Comparison of ENCODE assay signal across 1 cellular context in the genomic region with DNA sequence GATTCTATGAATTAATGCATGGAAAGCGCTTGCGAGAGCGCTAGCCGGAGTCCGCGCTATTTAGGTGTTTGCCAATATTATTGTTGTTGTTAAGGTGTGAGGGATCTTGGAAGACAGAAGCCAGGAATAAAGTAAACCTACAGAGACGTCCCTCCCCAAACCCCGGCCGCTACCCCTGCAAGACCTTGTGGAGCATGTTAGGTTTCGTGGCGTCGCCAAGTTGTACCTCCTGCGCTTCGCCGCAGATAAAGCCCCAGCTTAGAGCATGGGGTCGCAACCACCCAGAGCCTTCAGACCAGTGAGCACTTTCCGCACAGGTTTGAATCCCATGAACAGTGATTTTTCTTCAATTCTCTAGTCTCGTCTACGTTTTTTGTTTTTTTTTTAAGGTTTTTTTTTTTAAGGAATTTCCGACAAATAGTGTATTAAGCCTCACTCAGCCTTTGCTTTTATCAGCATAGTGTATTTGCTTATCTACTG.
A peak's percentile ranks its signal among the peaks of the same experiment; 100 is the strongest.
TF ChIP-seq lines count a peak whose summit lies in the region.

No MANE protein-coding gene starts in this region.

TF ChIP-seq in K562, 482 proteins besides CTCF, POLR2A, EP300 and RAD21:
- TF ChIP-seq, protein P1, sequence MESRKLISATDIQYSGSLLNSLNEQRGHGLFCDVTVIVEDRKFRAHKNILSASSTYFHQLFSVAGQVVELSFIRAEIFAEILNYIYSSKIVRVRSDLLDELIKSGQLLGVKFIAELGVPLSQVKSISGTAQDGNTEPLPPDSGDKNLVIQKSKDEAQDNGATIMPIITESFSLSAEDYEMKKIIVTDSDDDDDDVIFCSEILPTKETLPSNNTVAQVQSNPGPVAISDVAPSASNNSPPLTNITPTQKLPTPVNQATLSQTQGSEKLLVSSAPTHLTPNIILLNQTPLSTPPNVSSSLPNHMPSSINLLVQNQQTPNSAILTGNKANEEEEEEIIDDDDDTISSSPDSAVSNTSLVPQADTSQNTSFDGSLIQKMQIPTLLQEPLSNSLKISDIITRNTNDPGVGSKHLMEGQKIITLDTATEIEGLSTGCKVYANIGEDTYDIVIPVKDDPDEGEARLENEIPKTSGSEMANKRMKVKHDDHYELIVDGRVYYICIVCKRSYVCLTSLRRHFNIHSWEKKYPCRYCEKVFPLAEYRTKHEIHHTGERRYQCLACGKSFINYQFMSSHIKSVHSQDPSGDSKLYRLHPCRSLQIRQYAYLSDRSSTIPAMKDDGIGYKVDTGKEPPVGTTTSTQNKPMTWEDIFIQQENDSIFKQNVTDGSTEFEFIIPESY (CRISPR knock-in tag; IDR thresholded peaks at IDR 0.05) = peak; percentile 46
- TF ChIP-seq RBFOX2 (IDR thresholded peaks at IDR 0.05; ENCODE audit: low read depth, low read length) = no peak
